Comparison of ENCODE assay signal across 8 cellular contexts in genomic region chr9:128254855-128255759, GRCh38. TPM values are rescaled to one million over a fixed set of nuclear protein-coding genes. Genes with fewer than 3 reads are reported as not detected.
DNase-seq lines count a peak whose midpoint lies in the region; ATAC-seq and TF ChIP-seq lines count a peak whose summit lies in the region.

No MANE protein-coding gene starts in this region.

- H3K27me3 ChIP-seq in mammary epithelial cell (ENCODE audit: insufficient read depth, low read length) = no peaks in the 10 kb centered on the region

- no peak overlapping the region for H2AFZ ChIP-seq in mammary epithelial cell (ENCODE audit: low read depth, low read length)

- H3K79me2 ChIP-seq in mammary epithelial cell (ENCODE audit: insufficient read depth, low read length) = peaks cover 9% of the 10 kb centered on the region

- dilution Hi-C loops in mammary epithelial cell (cut with HindIII; ENCODE audit: low sequenced_read_pairs) = loop anchor here (5.0 kb wide), 3 partner anchors 32 to 108 kb away; partner anchors contain the start of gene LCN2

- CTCF ChIA-PET in mammary epithelial cell (lab: Charles Lee; ENCODE audit: low non-redundant PET) = interaction anchor here (0.7 to 0.8 kb wide), 2 partner anchors 52 to 116 kb away, joined by 4 to 5 read pairs; partner anchors contain the start of genes DNM1 and URM1

- H3K9me3 ChIP-seq in mammary epithelial cell (replicated peaks; ENCODE audit: insufficient read depth, low read length) = no peaks in the 10 kb centered on the region

- WGBS in mammary epithelial cell (ENCODE audit: low coverage, missing lambda C conversion rate) = 75% methylated on average over 11 of the region's 18 CpGs

- peaks cover 10% of the 10 kb centered on the region for H3K4me1 ChIP-seq in mammary epithelial cell (ENCODE audit: insufficient read depth, low read length)

- H4K20me1 ChIP-seq in mammary epithelial cell (ENCODE audit: insufficient read depth, low read length) = no peaks in the 10 kb centered on the region

- H3K4me2 ChIP-seq in mammary epithelial cell (ENCODE audit: insufficient read depth, low read depth, low read length) = no peak overlapping the region

- DNase-seq in G401 (ENCODE audit: low spot score) = peak; percentile 76
- DNase-seq in LHCN-M2 (ENCODE audit: low read depth) = peak; percentile 26
- DNase-seq in UCSD-AML1 (lab: John Stamatoyannopoulos, UW; ENCODE audit: unreplicated experiment) = peak; percentile 63
- no peak for DNase-seq in mammary epithelial cell
- DNase-seq in left kidney (ENCODE audit: low read depth, low spot score) = peak; percentile 83
- peak; percentile 20 to 31 (median 29) for DNase-seq in stimulated activated CD4-positive, alpha-beta T cell treated with anti-CD3 and anti-CD28 coated beads, TNF-alpha, amount 100 ng/mL, for 48 hours (ENCODE audit: low read depth in 3 of 3)
- DNase-seq in NCI-H446 treated with DMSO at 0.1 percent for 48 hours (lab: John Stamatoyannopoulos, UW) = no peak

- peaks cover 5% of the 10 kb centered on the region for H3K36me3 ChIP-seq in mammary epithelial cell (ENCODE audit: insufficient read depth, low read length)

- H3K4me3 ChIP-seq in mammary epithelial cell (replicated peaks in 1 of 3; ENCODE audit: insufficient read depth in 1 of 3, low read depth in 2 of 3, low read length in 3 of 3) = no peak overlapping the region

- H3K27ac ChIP-seq in mammary epithelial cell (ENCODE audit: insufficient read depth, low read depth, low read length) = no peak overlapping the region

- no peak for ATAC-seq in GM19397 (IDR thresholded peaks at IDR 0.05; ENCODE audit: unreplicated experiment)

- intact Hi-C loops in mammary epithelial cell (cut with micrococcal nuclease) = loop anchor here (5.0 to 10.0 kb wide), 2 partner anchors 38 to 130 kb away; partner anchors contain the start of gene PTGES2

- in situ Hi-C loops in G401 (cut with HindIII; ENCODE audit: low sequenced_read_pairs) = no loop called here
- in situ Hi-C loops in mammary epithelial cell (cut with MboI; ENCODE audit: low sequenced_read_pairs in 2 of 2) = no loop called here

- BruUV-seq in mammary epithelial cell (replicated peaks; lab: Mats Ljungman, UMichigan) = no TSS peak

- peak; percentile 74 to 76 for TF ChIP-seq CTCF in mammary epithelial cell (conservative IDR thresholded peaks at IDR 0.05 in 1 of 2, IDR thresholded peaks at IDR 0.05 in 1 of 2; ENCODE audit: extremely low read depth in 1 of 2, insufficient read depth in 1 of 2, low read depth in 1 of 2, low read length in 2 of 2)

- no peak overlapping the region for H3K9ac ChIP-seq in mammary epithelial cell (ENCODE audit: insufficient read depth, low read length)

RNA-seq across cellular contexts. Expression of gene GOLGA2, which starts 20.7 kb away (rescaled TPM):
- total RNA-seq in G401 (2014; rRNA removed; shearing (Covaris generic)) = 32.9 and 37.9 TPM in 2 replicates
- total RNA-seq in LHCN-M2 (2014; rRNA removed) = 73.2 and 76.5 TPM in 2 replicates
- polyA plus RNA-seq in LHCN-M2 (2012) = 60.5 TPM
- 10 to 100 TPM; 42.2 to 76.7 TPM for total RNA-seq in mammary epithelial cell
- polyA plus RNA-seq in mammary epithelial cell = 36.5 TPM
- polyA minus RNA-seq in mammary epithelial cell = 112 TPM

RNA-seq across cellular contexts. Expression of gene SWI5, which starts 21.0 kb away (rescaled TPM):
- total RNA-seq in G401 (2014; rRNA removed; shearing (Covaris generic)) = 25.9 and 31.0 TPM in 2 replicates
- total RNA-seq in LHCN-M2 (2014; rRNA removed) (40.9 and 41.7 TPM in 2 replicates), mammary epithelial cell (10 to 100 TPM; 13.5 to 26.3 TPM)
- 53.1 TPM for polyA plus RNA-seq in LHCN-M2 (2012)
- polyA plus RNA-seq in mammary epithelial cell = 43.8 TPM
- polyA minus RNA-seq in mammary epithelial cell = 5.2 TPM

RNA-seq across cellular contexts. Expression of gene DNM1, which starts 51.9 kb away (rescaled TPM):
- 5.5 and 6.1 TPM in 2 replicates for total RNA-seq in G401 (2014; rRNA removed; shearing (Covaris generic))
- total RNA-seq in LHCN-M2 (2014; rRNA removed) (0.17 TPM in 1 of 2 replicates, not detected in the other), mammary epithelial cell (1 to 10 TPM in 1 of 2 donors, under 1 TPM in 1; 0.67 to 3.2 TPM)
- polyA plus RNA-seq in LHCN-M2 (2012) = 0.26 TPM
- 0.50 TPM for polyA plus RNA-seq in mammary epithelial cell
- not detected for polyA minus RNA-seq in mammary epithelial cell

Comparison
In these comparisons a context has a peak if more than half of its experiments do, and no peak if none do; other contexts are left out.
1. DNase-seq: peak in G401 (single experiment), LHCN-M2 (single experiment), UCSD-AML1 (single experiment), left kidney (single experiment) and stimulated activated CD4-positive, alpha-beta T cell treated with anti-CD3 and anti-CD28 coated beads, TNF-alpha, amount 100 ng/mL, for 48 hours (3 of 3); none in mammary epithelial cell (single experiment) and NCI-H446 treated with DMSO at 0.1 percent for 48 hours (single experiment).